8 cellular contexts compared by ENCODE assay signal in the genomic region with DNA sequence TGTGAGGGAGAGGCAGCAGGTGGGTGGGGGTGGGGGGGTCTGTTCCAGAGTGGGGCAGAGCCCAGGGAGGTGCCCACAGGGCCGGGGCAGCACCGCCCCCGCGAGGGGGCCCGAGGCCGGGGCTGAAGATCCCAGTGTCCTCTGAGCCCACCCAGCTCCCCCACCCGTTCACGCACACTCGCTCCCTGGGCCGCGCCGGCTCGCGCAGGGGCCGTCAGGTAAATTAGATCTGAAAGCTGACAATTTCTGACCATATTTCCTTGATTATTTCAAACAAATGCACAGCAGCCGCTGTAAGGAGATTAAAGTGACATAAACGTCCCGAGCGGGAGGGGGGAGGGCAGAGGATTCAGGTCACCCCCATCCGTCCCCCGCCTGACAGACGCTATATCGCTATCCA.
"Had no signal": no experiment of that assay in that cellular context is flagged by ENCODE, and none has a peak within 500 bp of the region (broad histone marks: within the 10 kb centered on the region; RNA-seq: fewer than 3 reads in every experiment).

No MANE protein-coding gene starts in this region.

- H3K9ac ChIP-seq: parathyroid adenoma had no signal

- DNase-seq: activated CD4-positive, alpha-beta T cell treated with anti-CD3 and anti-CD28 coated beads for 48 hours; activated naive CD4-positive, alpha-beta T cell treated with Interleukin-2 at 50 U/mL for 16 hours; caudate nucleus; left ventricle myocardium superior; stimulated activated CD4-positive, alpha-beta T cell treated with anti-CD3 and anti-CD28 coated beads, Interleukin-12 subunit alpha, Interleukin-12 subunit beta, amount 100 ng/mL, for 4 hours; stimulated activated naive CD4-positive, alpha-beta T cell treated with Interleukin-2 at 50 U/mL for 16 hours; T-helper 1 cell had no signal

- H3K4me1 ChIP-seq: parathyroid adenoma had no signal

- H3K27ac ChIP-seq: parathyroid adenoma had no signal
